ENCODE assay signal across 29 cellular contexts in the genomic region with DNA sequence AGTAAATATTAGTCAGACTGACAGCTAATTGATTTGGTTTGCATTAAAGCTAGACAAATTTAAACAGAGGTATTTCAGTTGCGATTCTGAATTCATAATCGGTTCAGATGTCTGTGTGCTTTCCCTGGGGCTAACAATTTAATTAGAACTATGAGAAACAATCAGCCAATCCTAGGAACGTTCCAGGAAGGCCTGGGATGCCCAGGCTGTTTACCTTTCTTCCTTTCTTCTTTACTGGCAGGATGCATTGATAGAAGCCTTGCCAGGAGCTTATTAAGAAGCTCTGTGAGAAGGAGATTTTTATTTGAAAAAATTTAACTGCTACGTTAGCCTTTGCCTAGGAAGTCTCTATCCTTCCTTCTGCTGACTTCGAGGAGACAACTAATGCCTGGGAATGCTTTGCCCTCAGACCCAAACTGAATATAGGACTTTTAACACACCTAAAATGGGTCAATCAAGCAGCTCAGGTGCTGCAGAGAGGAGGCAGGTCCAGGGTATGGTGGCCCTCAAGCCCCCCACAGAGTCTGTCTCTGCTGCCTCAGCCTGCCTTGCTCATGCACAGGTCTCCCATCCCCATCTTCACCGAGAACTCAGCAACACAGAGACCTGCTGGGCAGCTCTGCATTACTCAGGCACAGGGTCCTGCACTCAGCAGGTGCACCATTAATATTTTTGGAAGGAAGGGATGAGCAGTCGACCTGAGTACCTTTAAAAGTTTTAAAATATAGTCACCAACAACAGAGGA. TPM values are rescaled to one million over a fixed set of nuclear protein-coding genes. Genes with fewer than 3 reads are reported as not detected.
DNase-seq lines count a peak whose midpoint lies in the region; ATAC-seq and TF ChIP-seq lines count a peak whose summit lies in the region.
"Had no signal": no experiment of that assay in that cellular context is flagged by ENCODE, and none has a peak within 500 bp of the region (broad histone marks: within the 10 kb centered on the region; RNA-seq: fewer than 3 reads in every experiment).

No MANE protein-coding gene starts in this region.

- H3K9me3 ChIP-seq in SK-N-SH (no peaks in the 10 kb centered on the region), Caco-2 (no peaks in the 10 kb centered on the region), mesenchymal stem cell (ENCODE audit: control insufficient read depth, low read length) (no peaks in the 10 kb centered on the region)
- H3K9me3 ChIP-seq: body of pancreas, upper lobe of left lung had no signal

- H3K4me3 Mint-ChIP-seq in Caco-2 (ENCODE audit: unreplicated experiment): no peak overlapping the region
- H3K4me3 Mint-ChIP-seq: activated CD8-positive, alpha-beta T cell treated with anti-CD3 and anti-CD28 coated beads for 36 hours; effector memory CD8-positive, alpha-beta T cell; neural progenitor cell had no signal

- H3K79me1 ChIP-seq in mesenchymal stem cell (replicated peaks; ENCODE audit: low read length, poor library complexity, severe bottlenecking): no peaks in the 10 kb centered on the region

- H2AFZ ChIP-seq in SK-N-SH (ENCODE audit: low read depth) (no peak overlapping the region), mesenchymal stem cell (ENCODE audit: low read depth, low read length) (no peak overlapping the region)
- H2AFZ ChIP-seq: neural progenitor cell had no signal

- no peaks in the 10 kb centered on the region for H3K79me2 ChIP-seq in SK-N-SH (ENCODE audit: insufficient read depth)

- H3K36me3 ChIP-seq in SK-N-SH (replicated peaks in 1 of 2; ENCODE audit: control insufficient read depth in 1 of 2, insufficient read depth in 2 of 2, low read length in 1 of 2) (no peaks in the 10 kb centered on the region), Caco-2 (ENCODE audit: control insufficient read depth, insufficient read depth, low read length) (no peaks in the 10 kb centered on the region), mesenchymal stem cell (ENCODE audit: control insufficient read depth in 1 of 2, insufficient read depth in 2 of 2, low read depth in 1 of 2, low read length in 2 of 2) (no peaks in the 10 kb centered on the region)
- H3K36me3 ChIP-seq: gastroesophageal sphincter, neural progenitor cell, upper lobe of left lung had no signal

- H3K27me3 ChIP-seq in SK-N-SH (ENCODE audit: insufficient read depth) (peaks cover 5% of the 10 kb centered on the region; the same call in 1 of the 2 replicates), Caco-2 (replicated peaks; ENCODE audit: control insufficient read depth, insufficient read depth, low read length) (no peaks in the 10 kb centered on the region), mesenchymal stem cell (ENCODE audit: control insufficient read depth in 1 of 2, insufficient read depth in 1 of 2, low read length in 2 of 2) (peaks cover 0 to 5% of the 10 kb centered on the region in 2 experiments)
- H3K27me3 ChIP-seq: body of pancreas, gastroesophageal sphincter, neural progenitor cell, upper lobe of left lung had no signal

- no peak overlapping the region; a peak in 1 of 4 replicates for H3K27ac ChIP-seq in SK-N-SH (ENCODE audit: low read depth in 2 of 2, low read length in 1 of 2)
- peak overlapping the region in 1 of 2 donors; percentile 54 for H3K27ac ChIP-seq in coronary artery
- no peak overlapping the region for H3K27ac ChIP-seq in mesenchymal stem cell (ENCODE audit: low read length, poor library complexity, severe bottlenecking)
- H3K27ac ChIP-seq: neural progenitor cell, RWPE1, upper lobe of left lung had no signal

- no peak overlapping the region for H3K23ac ChIP-seq in mesenchymal stem cell (ENCODE audit: low read length in 2 of 2)

- H2AK5ac ChIP-seq in mesenchymal stem cell (ENCODE audit: low read length, severe bottlenecking): no peak overlapping the region

- POLR2A ChIA-PET in SK-N-SH (lab: Yijun Ruan, JAX): no interaction called here
- POLR2A ChIA-PET in Caco-2 (lab: Charles Lee): no interaction called here
- POLR2A ChIA-PET in HEK293T (lab: Yijun Ruan, JAX): no interaction called here

- no peak for TF ChIP-seq RAD21 in SK-N-SH (IDR thresholded peaks at IDR 0.05; ENCODE audit: low read length)

- intact Hi-C loops in Caco-2 (cut with micrococcal nuclease; ENCODE audit: unreplicated experiment): no loop called here

- peak; percentile 43 for DNase-seq in SK-N-SH
- no peak for DNase-seq in Caco-2
- peak; percentile 62 for DNase-seq in coronary artery (ENCODE audit: low spot score)
- DNase-seq in mesenchymal stem cell: no peak
- DNase-seq in HEK293T (ENCODE audit: extremely low spot score): no peak
- DNase-seq: activated CD8-positive, alpha-beta T cell treated with anti-CD3 and anti-CD28 coated beads for 36 hours; activated gamma-delta T cell; body of pancreas; Calu3; effector memory CD8-positive, alpha-beta T cell; H7; IMR-90; islet precursor cell; mammary epithelial cell; NCI-H1105; NCI-H2029 treated with DMSO at 0.1 percent for 48 hours; NCI-H2227 treated with DMSO at 0.1 percent for 48 hours; NCI-H748 treated with DMSO at 0.1 percent for 48 hours; SW 1271; T1000; upper lobe of left lung had no signal

- CTCF ChIA-PET in SK-N-SH (lab: Yijun Ruan, JAX) (interaction anchor here (1.2 kb wide), 1 partner anchor 10 kb away, joined by 3 read pairs; no protein-coding TSS in a partner anchor), Caco-2 (lab: Charles Lee) (interaction anchor here (0.6 kb wide), 1 partner anchor 47 kb away, joined by 5 read pairs; no protein-coding TSS in a partner anchor), HEK293T (lab: Yijun Ruan, JAX) (interaction anchor here (0.6 kb wide), 1 partner anchor 33 kb away, joined by 3 read pairs; no protein-coding TSS in a partner anchor)

- H4K8ac ChIP-seq in mesenchymal stem cell (ENCODE audit: low read length): no peak overlapping the region

- no peak for ATAC-seq in SK-N-SH treated with all-trans-retinoic acid at 6 μM for 48 hours
- no peak for ATAC-seq in HG03521 (IDR thresholded peaks at IDR 0.05; ENCODE audit: unreplicated experiment)
- no peak for ATAC-seq in HG03097 (IDR thresholded peaks at IDR 0.05; ENCODE audit: low FRiP score, unreplicated experiment)
- ATAC-seq: activated CD8-positive, alpha-beta T cell treated with anti-CD3 and anti-CD28 coated beads for 36 hours; body of pancreas; effector memory CD8-positive, alpha-beta T cell; esophagus mucosa; gastroesophageal sphincter had no signal

- peak overlapping the region; percentile 34 for H3K27ac Mint-ChIP-seq in Caco-2 (ENCODE audit: unreplicated experiment)
- H3K27ac Mint-ChIP-seq: activated CD8-positive, alpha-beta T cell treated with anti-CD3 and anti-CD28 coated beads for 36 hours; effector memory CD8-positive, alpha-beta T cell; neural progenitor cell; progenitor cell of endocrine pancreas had no signal

- no peak overlapping the region for H2BK120ac ChIP-seq in mesenchymal stem cell (ENCODE audit: low read depth, low read length)

- no peaks in the 10 kb centered on the region for H3K9me3 Mint-ChIP-seq in Caco-2 (ENCODE audit: unreplicated experiment)

- TF ChIP-seq CTCF in SK-N-SH (IDR thresholded peaks at IDR 0.05): no peak
- no peak for TF ChIP-seq CTCF in Caco-2 (IDR thresholded peaks at IDR 0.05; ENCODE audit: insufficient read depth in 1 of 2, low read depth in 1 of 2, low read length in 1 of 2, severe bottlenecking in 1 of 2, unreplicated experiment in 1 of 2)
- TF ChIP-seq CTCF in coronary artery (IDR thresholded peaks at IDR 0.05): no peak

- no peak overlapping the region for H2BK12ac ChIP-seq in mesenchymal stem cell (ENCODE audit: low read length in 2 of 2)

- no peaks in the 10 kb centered on the region for H3K9me2 ChIP-seq in SK-N-SH

- H3K9ac ChIP-seq in SK-N-SH (no peak overlapping the region), mesenchymal stem cell (ENCODE audit: low read length) (peak overlapping the region; percentile 72)
- H3K9ac ChIP-seq: neural progenitor cell had no signal

- BruUV-seq in Caco-2 (replicated peaks; lab: Mats Ljungman, UMichigan): no TSS peak

- peaks cover 45% of the 10 kb centered on the region for H3K4me1 Mint-ChIP-seq in Caco-2 (ENCODE audit: low read depth, unreplicated experiment)

- no peak overlapping the region for H3K4ac ChIP-seq in mesenchymal stem cell (ENCODE audit: low read depth in 1 of 2, low read length in 2 of 2)

- H3K4me2 ChIP-seq in SK-N-SH: no peak overlapping the region
- H3K4me2 ChIP-seq in mesenchymal stem cell (ENCODE audit: low read length, poor library complexity, severe bottlenecking): no peak overlapping the region

- H3K27me3 Mint-ChIP-seq in Caco-2 (ENCODE audit: insufficient read depth, unreplicated experiment): no peaks in the 10 kb centered on the region

- no peak for TF ChIP-seq EP300 in SK-N-SH (IDR thresholded peaks at IDR 0.05; ENCODE audit: borderline replicate concordance in 1 of 2, low read depth in 1 of 2, low read length in 1 of 2)

- H4K20me1 ChIP-seq in SK-N-SH (ENCODE audit: insufficient read depth): no peaks in the 10 kb centered on the region

- H2BK5ac ChIP-seq in mesenchymal stem cell (ENCODE audit: low read depth, low read length, poor library complexity, severe bottlenecking): no peak overlapping the region

- H3F3A ChIP-seq in SK-N-SH (replicated peaks; ENCODE audit: insufficient read depth): no peaks in the 10 kb centered on the region

- H3K36me3 Mint-ChIP-seq in Caco-2 (ENCODE audit: insufficient read depth, unreplicated experiment): peaks cover 26% of the 10 kb centered on the region

- WGBS in SK-N-SH (ENCODE audit: low lambda C conversion rate): 9% methylated on average over 7 of the region's 7 CpGs
- WGBS in mesenchymal stem cell: 86% methylated on average over 6 of the region's 7 CpGs

- H4K91ac ChIP-seq in mesenchymal stem cell (ENCODE audit: low read length): no peak overlapping the region

- no peak overlapping the region for H2BK15ac ChIP-seq in mesenchymal stem cell (ENCODE audit: low read depth, poor library complexity, severe bottlenecking)

- H3K14ac ChIP-seq in mesenchymal stem cell (ENCODE audit: low read length in 2 of 2): no peak overlapping the region

- no peak overlapping the region for H3K4me3 ChIP-seq in SK-N-SH (ENCODE audit: low read depth in 2 of 2, low read length in 1 of 2)
- no peak overlapping the region for H3K4me3 ChIP-seq in Caco-2 (ENCODE audit: low read depth, low read length)
- no peak overlapping the region for H3K4me3 ChIP-seq in coronary artery
- peak overlapping the region in 1 of 2 experiments; percentile 73 for H3K4me3 ChIP-seq in mesenchymal stem cell (ENCODE audit: insufficient read depth in 1 of 2, low read depth in 1 of 2, low read length in 2 of 2)
- H3K4me3 ChIP-seq: body of pancreas, gastroesophageal sphincter, neural progenitor cell, upper lobe of left lung had no signal

- H3K4me1 ChIP-seq in SK-N-SH (ENCODE audit: control insufficient read depth in 1 of 2, insufficient read depth in 2 of 2, low read depth in 1 of 2, low read length in 1 of 2) (peaks cover 0 to 8% of the 10 kb centered on the region in 2 experiments; a peak in 1 of 4 replicates), Caco-2 (peaks cover 49% of the 10 kb centered on the region), mesenchymal stem cell (ENCODE audit: control insufficient read depth, insufficient read depth, low read depth, low read length) (no peaks in the 10 kb centered on the region)

- no peak overlapping the region for H3K18ac ChIP-seq in mesenchymal stem cell (ENCODE audit: low read depth in 1 of 2, low read length in 2 of 2)

RNA-seq across cellular contexts. Expression of a gene that starts 48.5 kb away (rescaled TPM):
- polyA plus RNA-seq in SK-N-SH (2012; rRNA removed): 0.03 and 0.10 TPM in 2 replicates
- polyA plus RNA-seq in SK-N-SH (2012; cell fraction: cytosol; rRNA removed): 0.05 and 0.45 TPM in 2 replicates
- polyA plus RNA-seq in SK-N-SH (2012; cell fraction: nucleus; rRNA removed): 0.23 and 0.32 TPM in 2 replicates
- 69.5 and 70.6 TPM in 2 replicates for total RNA-seq in Caco-2 (2022)
- polyA plus RNA-seq in mesenchymal stem cell (2013, experiment 1 of 2): 49.7 TPM
- polyA plus RNA-seq in mesenchymal stem cell (2013, experiment 2 of 2): 51.6 TPM
- total RNA-seq: IMR-90 had no signal
- polyA plus RNA-seq: IMR-90 had no signal

Comparison
In these comparisons a context has a peak if more than half of its experiments do, and no peak if none do; other contexts are left out.
1. DNase-seq: peak in SK-N-SH (single experiment) and coronary artery (single experiment); none in Caco-2 (0 of 2), mesenchymal stem cell (single experiment) and HEK293T (single experiment).